ENCODE assay signal across 23 cellular contexts in the genomic region with DNA sequence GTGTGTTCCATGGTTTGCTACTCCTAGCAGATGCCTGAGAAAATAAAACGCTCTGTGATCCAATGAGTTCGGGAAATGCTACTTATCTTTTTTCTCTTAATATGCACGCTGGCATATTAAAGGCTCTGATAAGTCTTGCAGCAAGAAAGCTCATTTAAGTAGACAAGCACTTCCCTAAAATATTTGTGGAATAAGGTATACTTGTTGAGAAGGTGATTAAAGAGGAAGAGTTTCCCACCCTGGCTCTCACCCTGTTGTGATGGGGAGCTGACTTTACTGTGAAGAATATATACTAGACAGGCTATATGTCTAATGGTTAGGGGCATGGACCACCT.
"Had no signal": no experiment of that assay in that cellular context is flagged by ENCODE, and none has a peak within 500 bp of the region (broad histone marks: within the 10 kb centered on the region; RNA-seq: fewer than 3 reads in every experiment).

No MANE protein-coding gene starts in this region.

- H3K9me3 Mint-ChIP-seq: activated CD4-positive, alpha-beta T cell treated with anti-CD3 and anti-CD28 coated beads, Interleukin-2, amount 10 ng/mL, durations not matched to agents 7 days and 5 days; activated CD8-positive, alpha-beta T cell treated with anti-CD3 and anti-CD28 coated beads for 36 hours; activated naive CD4-positive, alpha-beta T cell treated with anti-CD3 and anti-CD28 coated beads, Interleukin-2, amount 50 U/mL, for 24 hours; activated T-helper 1 cell treated with anti-CD3 and anti-CD28 coated beads, Interleukin-12 subunit alpha, Interleukin-12 subunit beta, Interleukin-2, Interleukin-4 antibody, amounts not matched to agents 30 ng/mL and 10 ng/mL and 1 ng/mL, durations not matched to agents 14 hours and 24 hours and 36 hours; dendritic cell treated with granulocyte-macrophage colony-stimulating factor and Interleukin-4, amounts not matched to agents 40 ng/mL and 50 ng/mL, for 4 days; natural killer cell treated with Interleukin-12 subunit alpha and Interleukin-12 subunit beta and Interleukin-15 and Interleukin-18, amount 100 ng/mL, for 72 hours; stimulated activated memory B cell treated with anti-CD40 and anti-IgM and Interleukin-4, amounts not matched to agents 10 μg/mL and 1 μg/mL and 100 μg/mL, for 72 hours had no signal

- H3K4me1 Mint-ChIP-seq: activated CD4-positive, alpha-beta T cell treated with anti-CD3 and anti-CD28 coated beads, Interleukin-2, amount 10 ng/mL, durations not matched to agents 7 days and 5 days; activated CD8-positive, alpha-beta memory T cell treated with anti-CD3 and anti-CD28 coated beads, Interleukin-2, amount 10 ng/mL, durations not matched to agents 7 days and 5 days; activated naive CD4-positive, alpha-beta T cell treated with anti-CD3 and anti-CD28 coated beads, Interleukin-2, amount 50 U/mL, for 24 hours; stimulated activated memory B cell treated with anti-CD40 and anti-IgM and Interleukin-4, amounts not matched to agents 10 μg/mL and 1 μg/mL and 100 μg/mL, for 72 hours had no signal

- H3K27me3 Mint-ChIP-seq: activated CD8-positive, alpha-beta T cell treated with anti-CD3 and anti-CD28 coated beads for 36 hours; activated naive CD4-positive, alpha-beta T cell treated with anti-CD3 and anti-CD28 coated beads, Interleukin-2, amount 50 U/mL, for 24 hours; stimulated activated memory B cell treated with anti-CD40 and anti-IgM and Interleukin-4, amounts not matched to agents 10 μg/mL and 1 μg/mL and 100 μg/mL, for 72 hours had no signal

- H3K4me3 Mint-ChIP-seq: activated CD4-positive, alpha-beta T cell treated with anti-CD3 and anti-CD28 coated beads, Interleukin-2, amount 10 ng/mL, durations not matched to agents 7 days and 5 days; activated CD8-positive, alpha-beta memory T cell treated with anti-CD3 and anti-CD28 coated beads, Interleukin-2, amount 10 ng/mL, durations not matched to agents 7 days and 5 days; activated CD8-positive, alpha-beta T cell treated with anti-CD3 and anti-CD28 coated beads for 36 hours; activated naive CD4-positive, alpha-beta T cell treated with anti-CD3 and anti-CD28 coated beads, Interleukin-2, amount 50 U/mL, for 24 hours; activated T-helper 1 cell treated with anti-CD3 and anti-CD28 coated beads, Interleukin-12 subunit alpha, Interleukin-12 subunit beta, Interleukin-2, Interleukin-4 antibody, amounts not matched to agents 30 ng/mL and 10 ng/mL and 1 ng/mL, durations not matched to agents 14 hours and 24 hours and 36 hours; dendritic cell treated with granulocyte-macrophage colony-stimulating factor and Interleukin-4, amounts not matched to agents 40 ng/mL and 50 ng/mL, for 4 days; natural killer cell treated with Interleukin-12 subunit alpha and Interleukin-12 subunit beta and Interleukin-15 and Interleukin-18, amount 100 ng/mL, for 72 hours; stimulated activated memory B cell treated with anti-CD40 and anti-IgM and Interleukin-4, amounts not matched to agents 10 μg/mL and 1 μg/mL and 100 μg/mL, for 72 hours had no signal

- H3K27me3 ChIP-seq: body of pancreas, right lobe of liver had no signal

- H3K27ac ChIP-seq: body of pancreas, lower lobe of right lung, psoas muscle, right lobe of liver, thoracic aorta, WERI-Rb-1 had no signal

- H3K36me3 Mint-ChIP-seq: activated CD8-positive, alpha-beta memory T cell treated with anti-CD3 and anti-CD28 coated beads, Interleukin-2, amount 10 ng/mL, durations not matched to agents 7 days and 5 days; activated naive CD4-positive, alpha-beta T cell treated with anti-CD3 and anti-CD28 coated beads, Interleukin-2, amount 50 U/mL, for 24 hours; natural killer cell treated with Interleukin-12 subunit alpha and Interleukin-12 subunit beta and Interleukin-15 and Interleukin-18, amount 100 ng/mL, for 72 hours; stimulated activated memory B cell treated with anti-CD40 and anti-IgM and Interleukin-4, amounts not matched to agents 10 μg/mL and 1 μg/mL and 100 μg/mL, for 72 hours had no signal

- H3K27ac Mint-ChIP-seq: activated CD4-positive, alpha-beta T cell treated with anti-CD3 and anti-CD28 coated beads, Interleukin-2, amount 10 ng/mL, durations not matched to agents 7 days and 5 days; activated CD8-positive, alpha-beta memory T cell treated with anti-CD3 and anti-CD28 coated beads, Interleukin-2, amount 10 ng/mL, durations not matched to agents 7 days and 5 days; activated CD8-positive, alpha-beta T cell treated with anti-CD3 and anti-CD28 coated beads for 36 hours; activated naive CD4-positive, alpha-beta T cell treated with anti-CD3 and anti-CD28 coated beads, Interleukin-2, amount 50 U/mL, for 24 hours; activated T-helper 1 cell treated with anti-CD3 and anti-CD28 coated beads, Interleukin-12 subunit alpha, Interleukin-12 subunit beta, Interleukin-2, Interleukin-4 antibody, amounts not matched to agents 30 ng/mL and 10 ng/mL and 1 ng/mL, durations not matched to agents 14 hours and 24 hours and 36 hours; dendritic cell treated with granulocyte-macrophage colony-stimulating factor and Interleukin-4, amounts not matched to agents 40 ng/mL and 50 ng/mL, for 4 days; natural killer cell treated with Interleukin-12 subunit alpha and Interleukin-12 subunit beta and Interleukin-15 and Interleukin-18, amount 100 ng/mL, for 72 hours; stimulated activated memory B cell treated with anti-CD40 and anti-IgM and Interleukin-4, amounts not matched to agents 10 μg/mL and 1 μg/mL and 100 μg/mL, for 72 hours had no signal

- H3K36me3 ChIP-seq: lower lobe of right lung, right lobe of liver, thoracic aorta, WERI-Rb-1 had no signal

- ATAC-seq: activated CD8-positive, alpha-beta memory T cell treated with anti-CD3 and anti-CD28 coated beads, Interleukin-2, amount 10 ng/mL, durations not matched to agents 7 days and 5 days; activated CD8-positive, alpha-beta T cell treated with anti-CD3 and anti-CD28 coated beads for 36 hours; lower lobe of right lung; natural killer cell treated with Interleukin-12 subunit alpha and Interleukin-12 subunit beta and Interleukin-15 and Interleukin-18, amount 100 ng/mL, for 72 hours; psoas muscle; right lobe of liver; stimulated activated memory B cell treated with anti-CD40 and anti-IgM and Interleukin-4, amounts not matched to agents 10 μg/mL and 1 μg/mL and 100 μg/mL, for 72 hours had no signal

- FAIRE-seq: endometrium, kidney, small intestine, urothelium cell line had no signal

- H3K4me1 ChIP-seq: body of pancreas, right lobe of liver had no signal

- H3K4me3 ChIP-seq: body of pancreas, lower lobe of right lung, psoas muscle, right lobe of liver, thoracic aorta had no signal

- DNase-seq: activated CD4-positive, alpha-beta T cell treated with anti-CD3 and anti-CD28 coated beads, Interleukin-2, amount 10 ng/mL, durations not matched to agents 7 days and 5 days; activated CD4-positive, CD25-positive, alpha-beta regulatory T cell treated with anti-CD3 and anti-CD28 coated beads, Interleukin-2, amount 50 U/mL, for 72 hours; activated CD8-positive, alpha-beta T cell treated with anti-CD3 and anti-CD28 coated beads for 36 hours; activated gamma-delta T cell treated with Interleukin-2 at 50 U/mL for 16 hours; anterior cingulate cortex; effector CD4-positive, alpha-beta T cell; lower lobe of right lung; psoas muscle; small intestine; stimulated activated CD4-positive, alpha-beta T cell treated with anti-CD3 and anti-CD28 coated beads, Interleukin-15, amount 100 ng/mL, for 24 hours; WERI-Rb-1 had no signal

- H3K9me3 ChIP-seq: body of pancreas, lower lobe of right lung, psoas muscle, right lobe of liver, thoracic aorta had no signal
